21 cellular contexts compared by ENCODE assay signal in the genomic region with DNA sequence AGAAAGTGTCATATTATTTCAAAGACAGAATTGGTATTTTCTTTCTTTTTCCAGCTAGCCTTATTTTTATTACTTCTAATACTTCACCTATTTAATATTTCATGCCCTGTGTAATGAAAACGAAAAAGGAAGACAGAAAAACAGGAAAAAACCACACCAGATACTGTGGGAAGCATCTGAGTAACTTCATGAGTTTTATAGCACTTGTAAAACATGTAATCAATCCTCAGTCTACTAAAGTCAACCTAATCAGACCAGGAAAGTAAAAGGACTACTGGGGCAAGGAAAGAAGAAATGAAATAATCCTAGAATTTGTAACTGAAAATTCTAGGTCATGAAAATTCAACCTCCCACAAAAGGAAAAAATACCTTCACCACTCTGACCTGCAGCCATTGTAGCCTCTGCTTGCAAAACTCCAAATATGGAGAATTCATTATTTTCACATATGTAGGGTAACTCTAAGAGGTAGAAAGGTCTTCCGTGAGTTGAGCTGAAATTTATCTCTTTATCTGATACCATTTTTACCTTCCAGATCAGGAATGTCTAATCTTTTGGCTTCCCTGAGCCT.
"Had no signal": no experiment of that assay in that cellular context is flagged by ENCODE, and none has a peak within 500 bp of the region (broad histone marks: within the 10 kb centered on the region; RNA-seq: fewer than 3 reads in every experiment).

No MANE protein-coding gene starts in this region.

- DNase-seq: activated CD4-positive, alpha-beta T cell treated with anti-CD3 and anti-CD28 coated beads for 48 hours; activated CD8-positive, alpha-beta T cell treated with anti-CD3 and anti-CD28 coated beads, Interleukin-2, amount 10 ng/mL, durations not matched to agents 7 days and 5 days; activated naive CD4-positive, alpha-beta T cell treated with anti-CD3 and anti-CD28 coated beads, Interleukin-2, amount 10 ng/mL, durations not matched to agents 7 days and 5 days; activated naive CD8-positive, alpha-beta T cell treated with anti-CD3 and anti-CD28 coated beads, Interleukin-2, amount 50 U/mL, for 24 hours; activated T-cell treated with anti-CD3 and anti-CD28 coated beads, Interleukin-2, amount 50 U/mL, for 24 hours; anterior cingulate cortex; central memory CD4-positive, alpha-beta T cell; cortex of kidney; esophagus squamous epithelium; hypothalamus; kidney; left ventricle myocardium inferior; naive thymus-derived CD8-positive, alpha-beta T cell; ovary; psoas muscle; right cardiac atrium; stimulated activated CD4-positive, alpha-beta T cell treated with anti-CD3 and anti-CD28 coated beads, Interleukin-4, amount 100 ng/mL, for 1 hour; SW 1271; upper lobe of right lung had no signal

- H3K27ac ChIP-seq: left ventricle myocardium inferior, ovary, psoas muscle, upper lobe of right lung had no signal

- H3K36me3 ChIP-seq: ovary had no signal

- ATAC-seq: activated CD8-positive, alpha-beta T cell treated with anti-CD3 and anti-CD28 coated beads, Interleukin-2, amount 10 ng/mL, durations not matched to agents 7 days and 5 days; activated naive CD8-positive, alpha-beta T cell treated with anti-CD3 and anti-CD28 coated beads, Interleukin-2, amount 50 U/mL, for 24 hours; naive thymus-derived CD8-positive, alpha-beta T cell; psoas muscle; right cardiac atrium; stimulated activated memory B cell treated with anti-CD40 and anti-IgM and Interleukin-4, amounts not matched to agents 10 μg/mL and 1 μg/mL and 100 μg/mL, for 72 hours; upper lobe of right lung had no signal

- H3K4me3 Mint-ChIP-seq: activated CD8-positive, alpha-beta T cell treated with anti-CD3 and anti-CD28 coated beads, Interleukin-2, amount 10 ng/mL, durations not matched to agents 7 days and 5 days; activated naive CD4-positive, alpha-beta T cell treated with anti-CD3 and anti-CD28 coated beads, Interleukin-2, amount 10 ng/mL, durations not matched to agents 7 days and 5 days; activated naive CD8-positive, alpha-beta T cell treated with anti-CD3 and anti-CD28 coated beads, Interleukin-2, amount 50 U/mL, for 24 hours; activated T-cell treated with anti-CD3 and anti-CD28 coated beads, Interleukin-2, amount 50 U/mL, for 24 hours; brain; naive thymus-derived CD8-positive, alpha-beta T cell; stimulated activated memory B cell treated with anti-CD40 and anti-IgM and Interleukin-4, amounts not matched to agents 10 μg/mL and 1 μg/mL and 100 μg/mL, for 72 hours had no signal

- H3K9me3 Mint-ChIP-seq: activated naive CD4-positive, alpha-beta T cell treated with anti-CD3 and anti-CD28 coated beads, Interleukin-2, amount 10 ng/mL, durations not matched to agents 7 days and 5 days; activated naive CD8-positive, alpha-beta T cell treated with anti-CD3 and anti-CD28 coated beads, Interleukin-2, amount 50 U/mL, for 24 hours; activated T-cell treated with anti-CD3 and anti-CD28 coated beads, Interleukin-2, amount 50 U/mL, for 24 hours; brain; naive thymus-derived CD8-positive, alpha-beta T cell; stimulated activated memory B cell treated with anti-CD40 and anti-IgM and Interleukin-4, amounts not matched to agents 10 μg/mL and 1 μg/mL and 100 μg/mL, for 72 hours had no signal

- H3K27me3 Mint-ChIP-seq: activated naive CD4-positive, alpha-beta T cell treated with anti-CD3 and anti-CD28 coated beads, Interleukin-2, amount 10 ng/mL, durations not matched to agents 7 days and 5 days; activated naive CD8-positive, alpha-beta T cell treated with anti-CD3 and anti-CD28 coated beads, Interleukin-2, amount 50 U/mL, for 24 hours; activated T-cell treated with anti-CD3 and anti-CD28 coated beads, Interleukin-2, amount 50 U/mL, for 24 hours; brain; naive thymus-derived CD8-positive, alpha-beta T cell; stimulated activated memory B cell treated with anti-CD40 and anti-IgM and Interleukin-4, amounts not matched to agents 10 μg/mL and 1 μg/mL and 100 μg/mL, for 72 hours had no signal

- H3K27me3 ChIP-seq: esophagus squamous epithelium, ovary, upper lobe of right lung had no signal

- H3K4me1 ChIP-seq: psoas muscle, upper lobe of right lung had no signal

- FAIRE-seq: kidney had no signal

- H3K4me1 Mint-ChIP-seq: brain had no signal

- H3K9me3 ChIP-seq: esophagus squamous epithelium, left ventricle myocardium inferior, ovary, psoas muscle, upper lobe of right lung had no signal

- H3K4me3 ChIP-seq: esophagus squamous epithelium, left ventricle myocardium inferior, ovary, psoas muscle, upper lobe of right lung had no signal

- H3K27ac Mint-ChIP-seq: activated CD8-positive, alpha-beta T cell treated with anti-CD3 and anti-CD28 coated beads, Interleukin-2, amount 10 ng/mL, durations not matched to agents 7 days and 5 days; activated naive CD4-positive, alpha-beta T cell treated with anti-CD3 and anti-CD28 coated beads, Interleukin-2, amount 10 ng/mL, durations not matched to agents 7 days and 5 days; activated naive CD8-positive, alpha-beta T cell treated with anti-CD3 and anti-CD28 coated beads, Interleukin-2, amount 50 U/mL, for 24 hours; activated T-cell treated with anti-CD3 and anti-CD28 coated beads, Interleukin-2, amount 50 U/mL, for 24 hours; brain; naive thymus-derived CD8-positive, alpha-beta T cell; stimulated activated memory B cell treated with anti-CD40 and anti-IgM and Interleukin-4, amounts not matched to agents 10 μg/mL and 1 μg/mL and 100 μg/mL, for 72 hours had no signal
